In genomic region chr4:40923326-40924095, GRCh38 we compare ENCODE assay signal across 14 cellular contexts.
DNase-seq lines count a peak whose midpoint lies in the region; ATAC-seq and TF ChIP-seq lines count a peak whose summit lies in the region.
"Had no signal": no experiment of that assay in that cellular context is flagged by ENCODE, and none has a peak within 500 bp of the region (broad histone marks: within the 10 kb centered on the region; RNA-seq: fewer than 3 reads in every experiment).

No MANE protein-coding gene starts in this region.

- H3K27me3 ChIP-seq in DND-41 (ENCODE audit: insufficient read depth, low read length, poor library complexity) (no peaks in the 10 kb centered on the region), foreskin keratinocyte (no peaks in the 10 kb centered on the region), osteoblast (ENCODE audit: insufficient read depth, low read length) (no peaks in the 10 kb centered on the region)

- H3K9ac ChIP-seq in DND-41 (ENCODE audit: low read depth, low read length) = no peak overlapping the region

- no peak overlapping the region for H3K4me2 ChIP-seq in DND-41 (ENCODE audit: insufficient read depth, low read length)
- H3K4me2 ChIP-seq in osteoblast (ENCODE audit: insufficient read depth, low read length) = no peak overlapping the region

- H3K79me2 ChIP-seq in DND-41 (ENCODE audit: insufficient read depth, low read length) (no peaks in the 10 kb centered on the region), osteoblast (ENCODE audit: insufficient read depth, low read length) (no peaks in the 10 kb centered on the region)

- H3K4me3 ChIP-seq in DND-41 (ENCODE audit: low read depth in 1 of 2, low read length in 2 of 2) (no peak overlapping the region), osteoblast (ENCODE audit: insufficient read depth, low read length) (no peak overlapping the region)
- H3K4me3 ChIP-seq: SK-N-MC had no signal

- H2AFZ ChIP-seq in DND-41 (ENCODE audit: low read depth, low read length) (peak overlapping the region; percentile 96), osteoblast (ENCODE audit: low read length) (no peak overlapping the region)

- H3K4me1 ChIP-seq in DND-41 (ENCODE audit: insufficient read depth, low read length) (no peaks in the 10 kb centered on the region), foreskin keratinocyte (no peaks in the 10 kb centered on the region), osteoblast (ENCODE audit: insufficient read depth, low read length) (peaks cover 9% of the 10 kb centered on the region)

- H3K27ac ChIP-seq in DND-41 (ENCODE audit: low read length) (no peak overlapping the region), foreskin keratinocyte (no peak overlapping the region), osteoblast (ENCODE audit: low read depth, low read length) (no peak overlapping the region)
- H3K27ac ChIP-seq: epithelial cell of prostate, SK-N-MC had no signal

- H4K20me1 ChIP-seq in DND-41 (ENCODE audit: insufficient read depth, low read length) (no peaks in the 10 kb centered on the region), osteoblast (ENCODE audit: insufficient read depth, low read length) (no peaks in the 10 kb centered on the region)

- in situ Hi-C loops in GM13976 (cut with MboI; ENCODE audit: low sequenced_read_pairs, unreplicated experiment) = no loop called here

- no peaks in the 10 kb centered on the region for H3K9me3 ChIP-seq in DND-41 (ENCODE audit: insufficient read depth, low read length, severe bottlenecking)
- no peaks in the 10 kb centered on the region for H3K9me3 ChIP-seq in osteoblast (ENCODE audit: low read depth, low read length)

- ATAC-seq in DND-41 (ENCODE audit: insufficient read depth, low read depth) (no peak), foreskin keratinocyte (no peak), left lobe of liver (no peak)

- DNase-seq in DND-41 (no peak), NCI-H69 (lab: John Stamatoyannopoulos, UW) (peak; percentile 5), foreskin keratinocyte (no peak), pulmonary artery endothelial cell (ENCODE audit: low read depth, low spot score) (peak; percentile 66), GM13976 (ENCODE audit: low spot score) (no peak), osteoblast (ENCODE audit: insufficient read length, low spot score, missing footprints) (no peak), MV-4-11 (lab: John Stamatoyannopoulos, UW) (no peak), left lobe of liver (ENCODE audit: low spot score) (no peak)
- DNase-seq: activated B cell treated with CpG ODN at 0.5 μM for 24 hours; activated T-cell treated with anti-CD3 and anti-CD28 coated beads, Interleukin-2, amount 50 U/mL, for 4 hours; NCI-H1436; NK-92 treated with Interleukin-12 subunit alpha and Interleukin-12 subunit beta, amount 100 ng/mL, for 24 hours had no signal

- no peaks in the 10 kb centered on the region for H3K36me3 ChIP-seq in DND-41 (ENCODE audit: insufficient read depth, low read length)
- peaks cover 15% of the 10 kb centered on the region for H3K36me3 ChIP-seq in osteoblast (ENCODE audit: insufficient read depth, low read length)

- TF ChIP-seq CTCF in DND-41 (IDR thresholded peaks at IDR 0.05; ENCODE audit: borderline replicate concordance, extremely low read depth, low read length, poor library complexity, severe bottlenecking) = no peak
- TF ChIP-seq CTCF in foreskin keratinocyte (conservative IDR thresholded peaks at IDR 0.05) = peak; percentile 22
- no peak for TF ChIP-seq CTCF in GM13976 (IDR thresholded peaks at IDR 0.05; ENCODE audit: borderline replicate concordance, control extremely low read depth, extremely low read depth, insufficient read depth, missing control alignments)
- no peak for TF ChIP-seq CTCF in osteoblast (IDR thresholded peaks at IDR 0.05; ENCODE audit: extremely low read depth, low read depth, low read length)

Comparison
In these comparisons a context has a peak if more than half of its experiments do, and no peak if none do; other contexts are left out.
1. DNase-seq: peak in NCI-H69 (single experiment) and pulmonary artery endothelial cell (single experiment); none in DND-41 (single experiment), foreskin keratinocyte (0 of 2), GM13976 (single experiment), osteoblast (single experiment), MV-4-11 (single experiment) and left lobe of liver (single experiment).